13 cellular contexts compared by ENCODE assay signal in genomic region chr20:50321797-50322480, GRCh38.
DNase-seq lines count a peak whose midpoint lies in the region; ATAC-seq, FAIRE-seq and TF ChIP-seq lines count a peak whose summit lies in the region.
"Had no signal": no experiment of that assay in that cellular context is flagged by ENCODE, and none has a peak within 500 bp of the region (broad histone marks: within the 10 kb centered on the region; RNA-seq: fewer than 3 reads in every experiment).

No MANE protein-coding gene starts in this region.

- intact Hi-C loops in activated CD4-positive, alpha-beta memory T cell treated with anti-CD3 and anti-CD28 coated beads for 36 hours (cut with micrococcal nuclease), result no loop called here

- CTCF ChIA-PET in HEK293T (lab: Yijun Ruan, JAX), result interaction anchor here (0.7 kb wide), 1 partner anchor 16 kb away, joined by 3 read pairs; no protein-coding TSS in a partner anchor
- CTCF ChIA-PET in activated CD4-positive, alpha-beta memory T cell treated with anti-CD3 and anti-CD28 coated beads for 36 hours (lab: Charles Lee), result no interaction called here

- peak; percentile 27 for ATAC-seq in esophagus mucosa

- no peak for FAIRE-seq in urothelium cell line (lab: Jason Lieb, UNC)
- FAIRE-seq: G401.6 had no signal

- H3K4me1 Mint-ChIP-seq in nephron (peaks cover 27% of the 10 kb centered on the region), glutamatergic neuron (ENCODE audit: low read depth, unreplicated experiment) (peaks cover 2% of the 10 kb centered on the region)
- H3K4me1 Mint-ChIP-seq in activated CD4-positive, alpha-beta memory T cell treated with anti-CD3 and anti-CD28 coated beads for 36 hours (ENCODE audit: low read depth), result peaks cover 11% of the 10 kb centered on the region
- H3K4me1 Mint-ChIP-seq: naive B cell had no signal

- no peak overlapping the region for H3K4me3 Mint-ChIP-seq in nephron
- H3K4me3 Mint-ChIP-seq in glutamatergic neuron (ENCODE audit: unreplicated experiment), result no peak overlapping the region
- H3K4me3 Mint-ChIP-seq in activated CD4-positive, alpha-beta memory T cell treated with anti-CD3 and anti-CD28 coated beads for 36 hours, result no peak overlapping the region
- H3K4me3 Mint-ChIP-seq: naive B cell had no signal

- H3K36me3 Mint-ChIP-seq in nephron (ENCODE audit: low read depth), result no peaks in the 10 kb centered on the region
- H3K36me3 Mint-ChIP-seq in glutamatergic neuron (ENCODE audit: unreplicated experiment), result no peaks in the 10 kb centered on the region
- H3K36me3 Mint-ChIP-seq in activated CD4-positive, alpha-beta memory T cell treated with anti-CD3 and anti-CD28 coated beads for 36 hours, result no peaks in the 10 kb centered on the region
- H3K36me3 Mint-ChIP-seq: naive B cell had no signal

- POLR2A ChIA-PET in HEK293T (lab: Yijun Ruan, JAX), result interaction anchor here (1.2 kb wide), 1 partner anchor 131 kb away, joined by 5 read pairs; the partner anchor contains the start of gene CEBPB
- POLR2A ChIA-PET in activated CD4-positive, alpha-beta memory T cell treated with anti-CD3 and anti-CD28 coated beads for 36 hours (lab: Charles Lee), result no interaction called here

- peak overlapping the region in 2 of 3 experiments; percentile 70 to 89 for H3K27ac Mint-ChIP-seq in nephron
- H3K27ac Mint-ChIP-seq in glutamatergic neuron (ENCODE audit: unreplicated experiment), result no peak overlapping the region
- H3K27ac Mint-ChIP-seq in activated CD4-positive, alpha-beta memory T cell treated with anti-CD3 and anti-CD28 coated beads for 36 hours, result no peak overlapping the region
- H3K27ac Mint-ChIP-seq: naive B cell had no signal

- no peaks in the 10 kb centered on the region for H3K9me3 Mint-ChIP-seq in nephron
- H3K9me3 Mint-ChIP-seq in glutamatergic neuron (ENCODE audit: unreplicated experiment), result peaks cover 2% of the 10 kb centered on the region
- H3K9me3 Mint-ChIP-seq in activated CD4-positive, alpha-beta memory T cell treated with anti-CD3 and anti-CD28 coated beads for 36 hours, result no peaks in the 10 kb centered on the region

- TF ChIP-seq CTCF in nephron (IDR thresholded peaks at IDR 0.05; ENCODE audit: unreplicated experiment in 3 of 3) (no peak), glutamatergic neuron (IDR thresholded peaks at IDR 0.05; ENCODE audit: partially characterized antibody, unreplicated experiment) (no peak)

- H3K27me3 Mint-ChIP-seq in nephron (ENCODE audit: low read depth) (peaks cover 10% of the 10 kb centered on the region), glutamatergic neuron (ENCODE audit: unreplicated experiment) (peaks cover 2% of the 10 kb centered on the region)
- peaks cover 8% of the 10 kb centered on the region for H3K27me3 Mint-ChIP-seq in activated CD4-positive, alpha-beta memory T cell treated with anti-CD3 and anti-CD28 coated beads for 36 hours

- DNase-seq in NCI-H510A treated with DMSO at 0.1 percent for 48 hours (lab: John Stamatoyannopoulos, UW) (peak; percentile 14), NCI-H510A (lab: John Stamatoyannopoulos, UW) (no peak), urothelium cell line (ENCODE audit: low spot score) (peak; percentile 60), glutamatergic neuron (no peak), HEK293T (ENCODE audit: extremely low spot score) (no peak)
- DNase-seq in activated CD4-positive, alpha-beta memory T cell treated with anti-CD3 and anti-CD28 coated beads for 36 hours, result no peak
- DNase-seq: activated naive CD4-positive, alpha-beta T cell treated with anti-CD3 and anti-CD28 coated beads, Interleukin-2, amount 50 U/mL, for 16 hours; foreskin melanocyte; naive B cell; NCI-H1694 treated with DMSO at 0.1 percent for 48 hours had no signal

TF ChIP-seq in HEK293T, 16 proteins besides CTCF, POLR2A, EP300 and RAD21:
- TF ChIP-seq BHLHE40 (IDR thresholded peaks at IDR 0.05; ENCODE audit: borderline replicate concordance) (no peak), FOXK2 (IDR thresholded peaks at IDR 0.05) (no peak), CTBP1 (IDR thresholded peaks at IDR 0.05; ENCODE audit: borderline replicate concordance) (no peak), SP1 (IDR thresholded peaks at IDR 0.05) (no peak), FOXA1 (IDR thresholded peaks at IDR 0.05) (no peak), PKNOX1 (IDR thresholded peaks at IDR 0.05) (no peak), ELF4 (IDR thresholded peaks at IDR 0.05) (no peak), L3MBTL2 (conservative IDR thresholded peaks at IDR 0.05) (no peak), ZNF384 (IDR thresholded peaks at IDR 0.05) (no peak), NFRKB (IDR thresholded peaks at IDR 0.05) (no peak), FOXM1 (IDR thresholded peaks at IDR 0.05; ENCODE audit: borderline replicate concordance) (no peak), TARDBP (IDR thresholded peaks at IDR 0.05) (no peak), LEF1 (IDR thresholded peaks at IDR 0.05; ENCODE audit: borderline replicate concordance) (no peak)

Comparison
In these comparisons a context has a peak if more than half of its experiments do, and no peak if none do; other contexts are left out.
1. DNase-seq: peak in NCI-H510A treated with DMSO at 0.1 percent for 48 hours (single experiment) and urothelium cell line (single experiment); none in NCI-H510A (single experiment), glutamatergic neuron (single experiment), HEK293T (single experiment) and activated CD4-positive, alpha-beta memory T cell treated with anti-CD3 and anti-CD28 coated beads for 36 hours (single experiment).
2. H3K27ac Mint-ChIP-seq: peak in nephron (2 of 3); none in glutamatergic neuron (single experiment) and activated CD4-positive, alpha-beta memory T cell treated with anti-CD3 and anti-CD28 coated beads for 36 hours (single experiment).